ENCODE assay signal across 16 cellular contexts in genomic region chr11:16769386-16769785, GRCh38. TPM values are rescaled to one million over a fixed set of nuclear protein-coding genes. Genes with fewer than 3 reads are reported as not detected.
DNase-seq lines count a peak whose midpoint lies in the region; ATAC-seq and TF ChIP-seq lines count a peak whose summit lies in the region.
"Had no signal": no experiment of that assay in that cellular context is flagged by ENCODE, and none has a peak within 500 bp of the region (broad histone marks: within the 10 kb centered on the region; RNA-seq: fewer than 3 reads in every experiment).

No MANE protein-coding gene starts in this region.

- no peak overlapping the region for H2BK12ac ChIP-seq in neuronal stem cell (ENCODE audit: low read length)

- H3K4me2 ChIP-seq in neuronal stem cell (ENCODE audit: insufficient read depth, low read length, poor library complexity, severe bottlenecking) = no peak overlapping the region
- H3K4me2 ChIP-seq: BLaER1, GM23338 had no signal

- no peaks in the 10 kb centered on the region for H3K27me3 ChIP-seq in H7 (ENCODE audit: control insufficient read depth, insufficient read depth, low read length)
- H3K27me3 ChIP-seq in neuronal stem cell (ENCODE audit: control insufficient read depth in 3 of 3, insufficient read depth in 3 of 3, low read depth in 1 of 3, low read length in 3 of 3) = no peaks in the 10 kb centered on the region
- H3K27me3 ChIP-seq: BLaER1 had no signal

- H4K8ac ChIP-seq in neuronal stem cell (ENCODE audit: low read depth, low read length) = no peak overlapping the region

- ATAC-seq in sciatic nerve = no peak
- no peak for ATAC-seq in GM19328 (IDR thresholded peaks at IDR 0.05; ENCODE audit: unreplicated experiment)
- ATAC-seq: CD8-positive, alpha-beta T cell; GM23338 had no signal

- no peak overlapping the region for H2BK120ac ChIP-seq in neuronal stem cell (ENCODE audit: low read depth, low read length)

- WGBS in neuronal stem cell (ENCODE audit: extremely low coverage in 2 of 2, insufficient read length in 2 of 2, insufficient replicate concordance in 1 of 2), 2 donors = no CpG with 5 or more reads among the region's 4 CpGs

- no peak overlapping the region for H4K91ac ChIP-seq in neuronal stem cell (ENCODE audit: low read depth, low read length, poor library complexity)

- H3K9me3 ChIP-seq in neuronal stem cell (replicated peaks in 1 of 2; ENCODE audit: control insufficient read depth in 2 of 2, insufficient read depth in 1 of 2, low read depth in 1 of 2, low read length in 2 of 2) = no peaks in the 10 kb centered on the region
- H3K9me3 ChIP-seq: BLaER1, Caco-2, HAP-1 had no signal

- no peak overlapping the region for H3K4ac ChIP-seq in neuronal stem cell (ENCODE audit: low read length)

- H2BK5ac ChIP-seq in neuronal stem cell (ENCODE audit: low read length) = no peak overlapping the region

- no peaks in the 10 kb centered on the region for H3K4me1 ChIP-seq in neuronal stem cell (ENCODE audit: control insufficient read depth in 2 of 2, insufficient read depth in 1 of 2, low read depth in 1 of 2, low read length in 2 of 2)
- H3K4me1 ChIP-seq: BLaER1, Caco-2, HAP-1 had no signal

- H3K27ac ChIP-seq in neuronal stem cell (replicated peaks; ENCODE audit: low read length) = no peak overlapping the region
- H3K27ac ChIP-seq: BLaER1, C4-2B had no signal

- H2AK5ac ChIP-seq in neuronal stem cell (ENCODE audit: low read depth, low read length) = no peak overlapping the region

- peak overlapping the region; percentile 77 for H3K18ac ChIP-seq in neuronal stem cell (ENCODE audit: low read length)

- H3K4me3 ChIP-seq in H7 (ENCODE audit: insufficient read depth, low read depth, low read length) = no peak overlapping the region
- H3K4me3 ChIP-seq in neuronal stem cell (ENCODE audit: low read length in 2 of 2) = no peak overlapping the region
- H3K4me3 ChIP-seq: BLaER1, GM23338, HAP-1 had no signal

- intact Hi-C loops in sciatic nerve (cut with DNase I) = no loop called here

- H3K79me1 ChIP-seq in neuronal stem cell (ENCODE audit: low read depth, low read length) = no peaks in the 10 kb centered on the region

- H3K9ac ChIP-seq in neuronal stem cell (ENCODE audit: low read depth, low read length, poor library complexity) = no peak overlapping the region
- H3K9ac ChIP-seq: BLaER1 had no signal

- no peak overlapping the region for H2AFZ ChIP-seq in neuronal stem cell (ENCODE audit: low read length)
- H2AFZ ChIP-seq: GM23338 had no signal

- in situ Hi-C loops in GM13977 (cut with MboI; ENCODE audit: low pct_unique_long_range_greater_than_20kb, low sequenced_read_pairs, unreplicated experiment) = no loop called here

- peak; percentile 3 for DNase-seq in GM13977 (ENCODE audit: low spot score)
- peak; percentile 26 for DNase-seq in H7
- no peak for DNase-seq in neuronal stem cell (ENCODE audit: low spot score)
- peak; percentile 25 for DNase-seq in sciatic nerve (ENCODE audit: low spot score)
- DNase-seq in NCI-H1694 (lab: John Stamatoyannopoulos, UW) = no peak
- DNase-seq: Caco-2; CD4-positive, CD25-positive, alpha-beta regulatory T cell; CD8-positive, alpha-beta T cell; DMS153; DND-41; HFFc6 had no signal

- H2BK15ac ChIP-seq in neuronal stem cell (ENCODE audit: low read length) = no peak overlapping the region

- H3K36me3 ChIP-seq in H7 (replicated peaks; ENCODE audit: control insufficient read depth, insufficient read depth, low read length) (no peaks in the 10 kb centered on the region), neuronal stem cell (replicated peaks in 1 of 2; ENCODE audit: control insufficient read depth in 2 of 2, insufficient read depth in 2 of 2, low read length in 2 of 2) (no peaks in the 10 kb centered on the region)
- H3K36me3 ChIP-seq: BLaER1, HAP-1 had no signal

- H3K23ac ChIP-seq in neuronal stem cell (ENCODE audit: low read depth, low read length, poor library complexity) = no peak overlapping the region

- TF ChIP-seq CTCF in GM13977 (IDR thresholded peaks at IDR 0.05; ENCODE audit: extremely low read depth, insufficient read depth, missing control alignments) = no peak

- H3K14ac ChIP-seq in neuronal stem cell (ENCODE audit: low read length) = no peak overlapping the region

RNA-seq across cellular contexts. Expression of gene C11orf58, which starts 30.9 kb away (rescaled TPM):
- 118 and 127 TPM in 2 replicates for total RNA-seq in H7 (2014; rRNA removed; shearing (Covaris generic))
- 205 TPM for polyA plus RNA-seq in neuronal stem cell (2013, experiment 1 of 2)
- 208 TPM for polyA plus RNA-seq in neuronal stem cell (2013, experiment 2 of 2)
- total RNA-seq in sciatic nerve = 127 TPM

Comparison
In these comparisons a context has a peak if more than half of its experiments do, and no peak if none do; other contexts are left out.
1. DNase-seq: peak in GM13977 (single experiment), H7 (single experiment) and sciatic nerve (single experiment); none in neuronal stem cell (single experiment) and NCI-H1694 (single experiment).